ENCODE assay signal across 10 cellular contexts in the genomic region with DNA sequence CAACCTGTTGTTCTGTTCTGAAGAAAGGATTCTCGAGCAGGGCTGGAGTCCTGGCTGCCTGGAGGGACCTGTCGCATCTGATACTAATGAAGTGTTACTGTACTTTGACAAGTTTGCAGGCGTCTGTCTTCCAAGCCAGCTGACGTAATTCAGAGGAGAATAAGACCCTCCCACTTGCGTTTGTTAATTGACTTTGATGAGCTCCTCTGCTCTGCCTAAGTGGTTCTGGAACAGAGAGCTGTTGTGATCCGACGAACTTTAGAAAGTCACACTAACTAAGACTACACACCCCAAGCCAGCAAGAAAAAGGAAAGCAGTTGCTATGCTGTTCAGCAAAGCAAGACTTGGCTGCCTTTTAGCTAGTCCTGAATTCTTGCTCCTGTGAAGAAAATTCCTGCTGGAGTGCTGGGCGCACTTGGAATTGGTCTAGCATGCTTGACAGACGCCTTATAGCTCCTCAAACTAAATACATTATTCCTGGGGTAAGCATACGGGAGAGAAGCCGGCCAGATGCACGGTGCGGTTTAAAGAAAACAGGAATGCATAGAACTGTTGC.
DNase-seq lines count a peak whose midpoint lies in the region; ATAC-seq and TF ChIP-seq lines count a peak whose summit lies in the region.
"Had no signal": no experiment of that assay in that cellular context is flagged by ENCODE, and none has a peak within 500 bp of the region (broad histone marks: within the 10 kb centered on the region; RNA-seq: fewer than 3 reads in every experiment).

No MANE protein-coding gene starts in this region.

- intact Hi-C loops in Right ventricle myocardium inferior (cut with DNase I), result loop anchor here (2.0 to 10.0 kb wide), 4 partner anchors 28 to 314 kb away; a partner anchor contains a TSS
- intact Hi-C loops in cardiac septum (cut with DNase I), result loop anchor here (10.0 kb wide), 1 partner anchor 124 kb away; no protein-coding TSS in a partner anchor
- intact Hi-C loops in Right ventricle myocardium superior (cut with DNase I), result loop anchor here (10.0 kb wide), 2 partner anchors 124 to 314 kb away; a partner anchor contains a TSS
- intact Hi-C loops in aorta (cut with DNase I), result no loop called here

- no peaks in the 10 kb centered on the region for H3K9me3 Mint-ChIP-seq in nephron

- H3K36me3 ChIP-seq in aorta (ENCODE audit: control insufficient read depth in 1 of 2, insufficient read depth in 2 of 2, low read length in 1 of 2), result no peaks in the 10 kb centered on the region

- H3K4me3 ChIP-seq in aorta (ENCODE audit: low read length in 2 of 2), result peak overlapping the region; percentile 21 to 93
- H3K4me3 ChIP-seq: A549 had no signal

- peak; percentile 89 for ATAC-seq in Right ventricle myocardium inferior
- peak; percentile 85 for ATAC-seq in Right ventricle myocardium superior (ENCODE audit: poor library complexity)
- peak; percentile 50 for ATAC-seq in aorta (ENCODE audit: low FRiP score)
- ATAC-seq in HG03354 (IDR thresholded peaks at IDR 0.05; ENCODE audit: poor library complexity, severe bottlenecking, unreplicated experiment), result no peak
- ATAC-seq: A549 had no signal

- no peaks in the 10 kb centered on the region for H3K27me3 ChIP-seq in aorta (ENCODE audit: control insufficient read depth in 1 of 2, insufficient read depth in 2 of 2, low read length in 1 of 2)

- 2 to 6% methylated on average over 13 of the region's 13 CpGs for WGBS in aorta, 2 donors

- H3K27ac ChIP-seq in aorta (ENCODE audit: low read depth in 1 of 2, low read length in 2 of 2), result peak overlapping the region; percentile 36 to 39
- H3K27ac ChIP-seq: A549 had no signal

- DNase-seq in Right ventricle myocardium inferior (ENCODE audit: missing footprints) (no peak), cardiac septum (ENCODE audit: low spot score) (no peak), Right ventricle myocardium superior (peak; percentile 52), aorta (no peak), NCI-H2029 (lab: John Stamatoyannopoulos, UW) (no peak), NCI-H345 (lab: John Stamatoyannopoulos, UW) (no peak)
- DNase-seq: NCI-H1417 had no signal

- H3K36me3 Mint-ChIP-seq in nephron (ENCODE audit: low read depth), result no peaks in the 10 kb centered on the region

- H3K9me3 ChIP-seq in aorta (ENCODE audit: control insufficient read depth, low read length), result no peaks in the 10 kb centered on the region
- H3K9me3 ChIP-seq: A549 had no signal

- H3K27me3 Mint-ChIP-seq in nephron (ENCODE audit: low read depth), result peaks cover 4% of the 10 kb centered on the region

- H3K4me3 Mint-ChIP-seq in nephron, result peak overlapping the region; percentile 12 to 67 (median 21)

- peak overlapping the region; percentile 42 to 77 (median 49) for H3K27ac Mint-ChIP-seq in nephron

- H3K4me1 Mint-ChIP-seq in nephron, result peaks cover 6% of the 10 kb centered on the region

- no peaks in the 10 kb centered on the region for H3K4me1 ChIP-seq in aorta (ENCODE audit: control insufficient read depth in 1 of 2, insufficient read depth in 2 of 2, low read length in 2 of 2)
- H3K4me1 ChIP-seq: A549 had no signal

- no peak for TF ChIP-seq CTCF in nephron (IDR thresholded peaks at IDR 0.05; ENCODE audit: unreplicated experiment in 3 of 3)

Comparison
In these comparisons a context has a peak if more than half of its experiments do, and no peak if none do; other contexts are left out.
1. intact Hi-C loops: an anchor here in Right ventricle myocardium inferior (2.0 to 10.0 kb wide), cardiac septum (10.0 kb wide) and Right ventricle myocardium superior (10.0 kb wide); none called in aorta.